In genomic region chr7:102463841-102464576, GRCh38 we compare ENCODE assay signal across 8 cellular contexts. TPM values are rescaled to one million over a fixed set of nuclear protein-coding genes. Genes with fewer than 3 reads are reported as not detected.
A peak's percentile ranks its signal among the peaks of the same experiment; 100 is the strongest.
DNase-seq lines count a peak whose midpoint lies in the region; TF ChIP-seq lines count a peak whose summit lies in the region.

No MANE protein-coding gene starts in this region.

- 12 to 14% methylated on average over 18 to 24 of the region's 24 CpGs for WGBS in esophagus squamous epithelium, 2 donors

- H3K4me2 ChIP-seq in SU-DHL-6 (ENCODE audit: low read depth, low read length, poor library complexity, severe bottlenecking), result peak overlapping the region; percentile 73

- no peak for TF ChIP-seq CTCF in SU-DHL-6 (IDR thresholded peaks at IDR 0.05; ENCODE audit: insufficient read depth, low read length, poor library complexity, severe bottlenecking)
- TF ChIP-seq CTCF in esophagus squamous epithelium (IDR thresholded peaks at IDR 0.05), result no peak
- no peak for TF ChIP-seq CTCF in nephron progenitor cell (IDR thresholded peaks at IDR 0.05)

- H3K4me1 Mint-ChIP-seq in activated T-cell treated with anti-CD3 and anti-CD28 coated beads, Interleukin-2, amount 50 U/mL, for 24 hours (ENCODE audit: low read depth), result peaks cover 40% of the 10 kb centered on the region
- H3K4me1 Mint-ChIP-seq in nephron progenitor cell, result peaks cover 31% of the 10 kb centered on the region

- H3K27me3 ChIP-seq in SU-DHL-6 (ENCODE audit: low read length) (no peaks in the 10 kb centered on the region), esophagus squamous epithelium (no peaks in the 10 kb centered on the region)

- H3K9ac ChIP-seq in SU-DHL-6 (ENCODE audit: low read length), result peak overlapping the region; percentile 87

- H3K4me1 ChIP-seq in esophagus squamous epithelium, result peaks cover 5 to 42% (median 16%) of the 10 kb centered on the region in 3 donors

- peaks cover 32% of the 10 kb centered on the region for H3K79me2 ChIP-seq in SU-DHL-6 (ENCODE audit: insufficient read depth, low read length)

- no peaks in the 10 kb centered on the region for H3K27me3 Mint-ChIP-seq in activated T-cell treated with anti-CD3 and anti-CD28 coated beads, Interleukin-2, amount 50 U/mL, for 24 hours
- peaks cover 3% of the 10 kb centered on the region for H3K27me3 Mint-ChIP-seq in nephron progenitor cell (ENCODE audit: low read depth, poor library complexity)

- H3K9me3 ChIP-seq in SU-DHL-6 (ENCODE audit: insufficient read depth, low read length), result no peaks in the 10 kb centered on the region
- H3K9me3 ChIP-seq in esophagus squamous epithelium, result no peaks in the 10 kb centered on the region

- no peak for DNase-seq in activated T-cell treated with anti-CD3 and anti-CD28 coated beads, Interleukin-2, amount 50 U/mL, for 24 hours
- DNase-seq in activated T-cell treated with anti-CD3 and anti-CD28 coated beads, Interleukin-2, amount 50 U/mL, for 48 hours, result no peak
- no peak for DNase-seq in esophagus squamous epithelium (lab: John Stamatoyannopoulos, UW)
- DNase-seq in nephron progenitor cell, result peak; percentile 35
- DNase-seq in putamen (ENCODE audit: low spot score), result no peak
- no peak for DNase-seq in NCI-H187 treated with DMSO at 0.1 percent for 48 hours (lab: John Stamatoyannopoulos, UW)
- DNase-seq in inferior parietal cortex (ENCODE audit: extremely low spot score), result no peak

- peak overlapping the region; percentile 92 for H3K27ac Mint-ChIP-seq in activated T-cell treated with anti-CD3 and anti-CD28 coated beads, Interleukin-2, amount 50 U/mL, for 24 hours
- peak overlapping the region; percentile 80 for H3K27ac Mint-ChIP-seq in nephron progenitor cell

- H3K36me3 ChIP-seq in SU-DHL-6 (ENCODE audit: low read length) (no peaks in the 10 kb centered on the region), esophagus squamous epithelium (peaks cover 0 to 31% (median 7%) of the 10 kb centered on the region in 3 donors)

- intact Hi-C loops in esophagus squamous epithelium (cut with DNase I), result loop anchor here (10.0 kb wide), 1 partner anchor 179 kb away; the partner anchor contains the start of gene SH2B2

- H3K9me3 Mint-ChIP-seq in activated T-cell treated with anti-CD3 and anti-CD28 coated beads, Interleukin-2, amount 50 U/mL, for 24 hours, result no peaks in the 10 kb centered on the region
- H3K9me3 Mint-ChIP-seq in nephron progenitor cell, result no peaks in the 10 kb centered on the region

- H3K4me3 ChIP-seq in SU-DHL-6 (ENCODE audit: insufficient read depth, low read length, poor library complexity, severe bottlenecking), result peak overlapping the region; percentile 89
- peak overlapping the region; percentile 71 to 88 (median 86) for H3K4me3 ChIP-seq in esophagus squamous epithelium

- H3K27ac ChIP-seq in SU-DHL-6 (ENCODE audit: low read depth, low read length) (0 out of 2 replicates have a peak overlapping the region, but pooled peaks have one; percentile 26), esophagus squamous epithelium (peak overlapping the region; percentile 74 to 85 (median 79))

- TF ChIP-seq POLR2A in esophagus squamous epithelium (IDR thresholded peaks at IDR 0.05), result no peak

- no peaks in the 10 kb centered on the region for H3K9me2 ChIP-seq in SU-DHL-6 (replicated peaks; ENCODE audit: insufficient read depth, low read length)

- H3F3A ChIP-seq in SU-DHL-6 (ENCODE audit: insufficient read depth), result peaks cover 17% of the 10 kb centered on the region; the same call in 1 of the 2 replicates

- H3K4me3 Mint-ChIP-seq in activated T-cell treated with anti-CD3 and anti-CD28 coated beads, Interleukin-2, amount 50 U/mL, for 24 hours, result peak overlapping the region; percentile 96
- peak overlapping the region; percentile 97 for H3K4me3 Mint-ChIP-seq in nephron progenitor cell

- H4K20me1 ChIP-seq in SU-DHL-6 (ENCODE audit: low read depth, low read length), result no peaks in the 10 kb centered on the region; the same call in 1 of the 2 replicates

- peaks cover 52% of the 10 kb centered on the region for H3K36me3 Mint-ChIP-seq in activated T-cell treated with anti-CD3 and anti-CD28 coated beads, Interleukin-2, amount 50 U/mL, for 24 hours (ENCODE audit: low read depth)
- H3K36me3 Mint-ChIP-seq in nephron progenitor cell (ENCODE audit: low read depth), result peaks cover 17% of the 10 kb centered on the region

- peak overlapping the region; percentile 82 for H2AFZ ChIP-seq in SU-DHL-6 (ENCODE audit: low read depth, low read length, severe bottlenecking)

RNA-seq across cellular contexts. Expression of gene ALKBH4, which starts 0.7 kb away (rescaled TPM):
- 10 to 100 TPM in 3 of 4 donors, 1 to 10 TPM in 1; 7.3 to 31.7 (median 13.3) TPM for total RNA-seq in esophagus squamous epithelium

RNA-seq across cellular contexts. Expression of gene LRWD1, which starts 0.8 kb away (rescaled TPM):
- 10 to 100 TPM in 2 of 4 donors, 1 to 10 TPM in 2; 5.8 to 16.9 (median 11.2) TPM for total RNA-seq in esophagus squamous epithelium

RNA-seq across cellular contexts. Expression of gene POLR2J, which starts 14.7 kb away (rescaled TPM):
- 10 to 100 TPM; 16.8 to 36.0 (median 22.5) TPM for total RNA-seq in esophagus squamous epithelium

RNA-seq across cellular contexts. Expression of gene ORAI2, which starts 30.6 kb away (rescaled TPM):
- 1 to 10 TPM in 3 of 4 donors, under 1 TPM in 1; 0.30 to 9.1 (median 5.1) TPM for total RNA-seq in esophagus squamous epithelium

RNA-seq across cellular contexts. Expression of gene RASA4B, which starts 53.6 kb away (rescaled TPM):
- total RNA-seq in esophagus squamous epithelium, result 1 to 10 TPM in 3 of 4 donors, under 1 TPM in 1; 0.97 to 4.2 (median 1.9) TPM
